18 cellular contexts compared by ENCODE assay signal in the genomic region with DNA sequence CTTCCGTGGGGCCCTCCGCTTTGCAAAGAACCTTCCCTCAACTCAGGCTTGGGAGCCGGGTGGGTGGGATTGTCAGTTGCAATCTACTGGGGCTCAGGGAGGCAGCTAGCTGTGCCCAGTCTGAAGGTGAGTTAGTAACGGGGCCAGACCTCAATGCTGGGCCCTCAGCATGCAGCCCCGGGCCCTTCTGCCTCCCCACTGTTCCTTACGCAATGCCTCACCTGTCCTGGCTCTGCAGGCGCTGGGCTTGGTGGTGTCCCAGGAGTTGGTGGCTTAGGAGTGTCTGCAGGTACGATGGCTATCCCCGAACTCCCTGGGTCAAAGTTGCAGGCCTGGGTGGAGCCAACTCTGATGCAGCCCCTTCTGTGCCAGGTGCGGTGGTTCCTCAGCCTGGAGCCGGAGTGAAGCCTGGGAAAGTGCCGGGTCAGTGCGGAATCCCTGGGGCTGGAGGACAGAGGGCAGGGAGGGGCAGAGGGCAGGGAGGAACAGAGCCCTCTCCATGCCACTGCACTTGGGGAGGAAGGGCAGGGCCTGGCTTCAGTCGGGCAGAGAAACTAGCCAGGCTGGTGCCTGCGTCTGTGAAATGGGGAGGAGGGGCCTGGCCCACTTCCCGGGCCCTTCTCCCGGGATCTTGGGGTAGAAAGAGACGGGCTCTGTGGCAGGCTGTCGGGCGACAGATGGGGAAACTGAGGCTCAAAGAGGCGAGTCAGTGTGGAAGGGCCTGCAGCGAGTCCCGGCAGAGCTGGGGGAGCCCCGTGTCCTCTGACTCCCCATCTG. TPM values are rescaled to one million over a fixed set of nuclear protein-coding genes. Genes with fewer than 3 reads are reported as not detected.
A peak's percentile ranks its signal among the peaks of the same experiment; 100 is the strongest.
DNase-seq lines count a peak whose midpoint lies in the region; ATAC-seq and TF ChIP-seq lines count a peak whose summit lies in the region.
"Had no signal": no experiment of that assay in that cellular context is flagged by ENCODE, and none has a peak within 500 bp of the region (broad histone marks: within the 10 kb centered on the region; RNA-seq: fewer than 3 reads in every experiment).

No MANE protein-coding gene starts in this region.

- H3K27me3 Mint-ChIP-seq in H9 (ENCODE audit: low read depth) = peaks cover 1% of the 10 kb centered on the region; the same call in 1 of the 2 replicates
- H3K27me3 Mint-ChIP-seq in stimulated activated naive B cell treated with anti-CD40 and anti-IgM and Interleukin-4, amounts not matched to agents 10 μg/mL and 1 μg/mL and 100 μg/mL, for 72 hours = peaks cover 0 to 28% of the 10 kb centered on the region in 2 donors
- H3K27me3 Mint-ChIP-seq: activated naive CD8-positive, alpha-beta T cell treated with anti-CD3 and anti-CD28 coated beads, Interleukin-2, amount 50 U/mL, for 24 hours had no signal

- H3K9me3 ChIP-seq in H9 (ENCODE audit: control insufficient read depth, low read depth, low read length) = no peaks in the 10 kb centered on the region
- H3K9me3 ChIP-seq in ovary = no peaks in the 10 kb centered on the region
- H3K9me3 ChIP-seq: suprapubic skin had no signal

- no peak overlapping the region for H3K56ac ChIP-seq in H9 (ENCODE audit: insufficient read length, low read depth, low read length)

- TF ChIP-seq CTCF in H9 (conservative IDR thresholded peaks at IDR 0.05) = no peak
- TF ChIP-seq CTCF in ovary (IDR thresholded peaks at IDR 0.05) = no peak

- H3K27me3 ChIP-seq in H9 (ENCODE audit: insufficient read depth, low read length) = no peaks in the 10 kb centered on the region
- no peaks in the 10 kb centered on the region for H3K27me3 ChIP-seq in layer of hippocampus (ENCODE audit: control insufficient read depth, insufficient read depth, low read length)
- H3K27me3 ChIP-seq in ovary = no peaks in the 10 kb centered on the region
- H3K27me3 ChIP-seq: suprapubic skin had no signal

- H3K36me3 Mint-ChIP-seq in H9 (ENCODE audit: insufficient read depth in 1 of 3, low read depth in 3 of 3) = no peaks in the 10 kb centered on the region
- H3K36me3 Mint-ChIP-seq in stimulated activated naive B cell treated with anti-CD40 and anti-IgM and Interleukin-4, amounts not matched to agents 10 μg/mL and 1 μg/mL and 100 μg/mL, for 72 hours = no peaks in the 10 kb centered on the region

- H2AFZ ChIP-seq in H9 (ENCODE audit: low read length) = no peak overlapping the region

- H3K9me3 Mint-ChIP-seq in H9 = no peaks in the 10 kb centered on the region
- no peaks in the 10 kb centered on the region for H3K9me3 Mint-ChIP-seq in stimulated activated naive B cell treated with anti-CD40 and anti-IgM and Interleukin-4, amounts not matched to agents 10 μg/mL and 1 μg/mL and 100 μg/mL, for 72 hours
- H3K9me3 Mint-ChIP-seq: activated naive CD8-positive, alpha-beta T cell treated with anti-CD3 and anti-CD28 coated beads, Interleukin-2, amount 50 U/mL, for 24 hours had no signal

- H3K4me2 ChIP-seq in H9 (ENCODE audit: insufficient read depth, insufficient read length, low read length) = no peak overlapping the region

- H2BK5ac ChIP-seq in H9 (ENCODE audit: insufficient read length, low read length) = no peak overlapping the region

- H3K4me1 ChIP-seq in H9 (ENCODE audit: insufficient read depth, low read length) (no peaks in the 10 kb centered on the region; the same call in 1 of the 2 replicates), ovary (ENCODE audit: insufficient read depth) (peaks cover 3% of the 10 kb centered on the region)

- peak overlapping the region in 2 of 3 experiments; percentile 75 to 96; a peak in 5 of 7 replicates for H3K27ac Mint-ChIP-seq in H9
- peak overlapping the region; percentile 25 for H3K27ac Mint-ChIP-seq in stimulated activated naive B cell treated with anti-CD40 and anti-IgM and Interleukin-4, amounts not matched to agents 10 μg/mL and 1 μg/mL and 100 μg/mL, for 72 hours
- H3K27ac Mint-ChIP-seq: activated CD8-positive, alpha-beta T cell treated with anti-CD3 and anti-CD28 coated beads, Interleukin-2, amount 10 ng/mL, durations not matched to agents 7 days and 5 days; activated naive CD8-positive, alpha-beta T cell treated with anti-CD3 and anti-CD28 coated beads, Interleukin-2, amount 50 U/mL, for 24 hours had no signal

- peak overlapping the region in 1 of 2 experiments; percentile 41; a peak in 3 of 5 replicates for H3K4me3 Mint-ChIP-seq in H9
- no peak overlapping the region for H3K4me3 Mint-ChIP-seq in stimulated activated naive B cell treated with anti-CD40 and anti-IgM and Interleukin-4, amounts not matched to agents 10 μg/mL and 1 μg/mL and 100 μg/mL, for 72 hours
- H3K4me3 Mint-ChIP-seq: activated CD8-positive, alpha-beta T cell treated with anti-CD3 and anti-CD28 coated beads, Interleukin-2, amount 10 ng/mL, durations not matched to agents 7 days and 5 days; activated naive CD8-positive, alpha-beta T cell treated with anti-CD3 and anti-CD28 coated beads, Interleukin-2, amount 50 U/mL, for 24 hours had no signal

- no peak overlapping the region for H3K9ac ChIP-seq in H9 (ENCODE audit: extremely low read depth, insufficient read length, low read length)

- ATAC-seq in SK-N-SH treated with all-trans-retinoic acid at 6 μM for 48 hours (peak; percentile 82), GM18502 (IDR thresholded peaks at IDR 0.05; ENCODE audit: poor library complexity, unreplicated experiment) (no peak)
- no peak for ATAC-seq in stimulated activated naive B cell treated with anti-CD40 and anti-IgM and Interleukin-4, amounts not matched to agents 10 μg/mL and 1 μg/mL and 100 μg/mL, for 72 hours (replicated peaks)
- ATAC-seq: activated CD8-positive, alpha-beta T cell treated with anti-CD3 and anti-CD28 coated beads, Interleukin-2, amount 10 ng/mL, durations not matched to agents 7 days and 5 days; activated naive CD8-positive, alpha-beta T cell treated with anti-CD3 and anti-CD28 coated beads, Interleukin-2, amount 50 U/mL, for 24 hours had no signal

- no peaks in the 10 kb centered on the region for H3K36me3 ChIP-seq in ovary

- H2AK5ac ChIP-seq in H9 (ENCODE audit: insufficient read length, low read length) = no peak overlapping the region

- H4K91ac ChIP-seq in H9 (ENCODE audit: insufficient read length, low read depth, low read length) = no peak overlapping the region

- H3K23ac ChIP-seq in H9 (ENCODE audit: insufficient read length, low read depth, low read length) = no peak overlapping the region

- intact Hi-C loops in ovary (cut with DNase I) = no loop called here

- H3K18ac ChIP-seq in H9 (ENCODE audit: insufficient read length, low read depth, low read length) = peak overlapping the region; percentile 63

- H4K8ac ChIP-seq in H9 (replicated peaks; ENCODE audit: insufficient read length, low read depth, low read length) = no peak overlapping the region

- H3K27ac ChIP-seq in H9 (ENCODE audit: insufficient read length, low read depth, low read length) (no peak overlapping the region), layer of hippocampus (ENCODE audit: low read depth, low read length) (peak overlapping the region; percentile 81), ovary (no peak overlapping the region)
- H3K27ac ChIP-seq: HL-60, suprapubic skin had no signal

- H3T11ph ChIP-seq in H9 (ENCODE audit: low read length) = no peak overlapping the region

- H3K23me2 ChIP-seq in H9 (ENCODE audit: insufficient read length, low read depth, low read length, poor library complexity, severe bottlenecking) = no peaks in the 10 kb centered on the region

- H3K4me1 Mint-ChIP-seq in H9 = peaks cover 30 to 43% of the 10 kb centered on the region in 2 experiments
- no peaks in the 10 kb centered on the region for H3K4me1 Mint-ChIP-seq in stimulated activated naive B cell treated with anti-CD40 and anti-IgM and Interleukin-4, amounts not matched to agents 10 μg/mL and 1 μg/mL and 100 μg/mL, for 72 hours
- H3K4me1 Mint-ChIP-seq: activated naive CD8-positive, alpha-beta T cell treated with anti-CD3 and anti-CD28 coated beads, Interleukin-2, amount 50 U/mL, for 24 hours had no signal

- DNase-seq in H9 = no peak
- no peak for DNase-seq in stimulated activated naive B cell treated with anti-CD40 and anti-IgM and Interleukin-4, amounts not matched to agents 10 μg/mL and 1 μg/mL and 100 μg/mL, for 72 hours
- no peak for DNase-seq in HK-2 (ENCODE audit: unreplicated experiment)
- DNase-seq in SKM-1 treated with dmso at 0.1 percent for 144 hours (lab: John Stamatoyannopoulos, UW; ENCODE audit: unreplicated experiment) = no peak
- no peak for DNase-seq in ovary
- DNase-seq: activated CD8-positive, alpha-beta T cell treated with anti-CD3 and anti-CD28 coated beads, Interleukin-2, amount 10 ng/mL, durations not matched to agents 7 days and 5 days; activated naive CD8-positive, alpha-beta T cell treated with anti-CD3 and anti-CD28 coated beads, Interleukin-2, amount 50 U/mL, for 24 hours; effector memory CD4-positive, alpha-beta T cell; NCI-H1436 treated with DMSO at 0.1 percent for 48 hours; NK-92 treated with Interleukin-12 subunit alpha and Interleukin-12 subunit beta, amount 100 ng/mL, for 24 hours; stimulated activated CD4-positive, alpha-beta T cell treated with anti-CD3 and anti-CD28 coated beads, Interleukin-4, amount 100 ng/mL, for 1 hour; T-helper 2 cell had no signal

- no peaks in the 10 kb centered on the region for H3K79me1 ChIP-seq in H9 (ENCODE audit: insufficient read depth, low read depth, low read length, poor library complexity, severe bottlenecking)

- no peak for TF ChIP-seq POLR2A in ovary (IDR thresholded peaks at IDR 0.05)

- H3K14ac ChIP-seq in H9 (ENCODE audit: insufficient read depth, low read length) = peak overlapping the region; percentile 38; the same call in 1 of the 2 replicates

- TF ChIP-seq EP300 in ovary (IDR thresholded peaks at IDR 0.05) = no peak

- H2BK15ac ChIP-seq in H9 (ENCODE audit: low read depth, low read length) = no peak overlapping the region

- H2BK12ac ChIP-seq in H9 (ENCODE audit: insufficient read length, low read depth, low read length) = peak overlapping the region; percentile 16

- no peak overlapping the region for H2BK120ac ChIP-seq in H9 (ENCODE audit: low read depth, low read length, poor library complexity, severe bottlenecking)

- no peak overlapping the region for H3K4ac ChIP-seq in H9 (ENCODE audit: low read depth, low read length)

- H3K79me2 ChIP-seq in H9 (ENCODE audit: insufficient read depth, low read length) = no peaks in the 10 kb centered on the region

- H4K20me1 ChIP-seq in H9 (ENCODE audit: control insufficient read depth, insufficient read depth, insufficient read length) = no peaks in the 10 kb centered on the region

- WGBS in H9 (ENCODE audit: extremely low coverage, insufficient read length, low lambda C conversion rate) = no CpG with 5 or more reads among the region's 24 CpGs
- 50 to 64% (median 56%) methylated on average over 24 of the region's 24 CpGs for WGBS in ovary, 3 donors

- no peak overlapping the region for H2BK20ac ChIP-seq in H9 (ENCODE audit: low read depth, low read length, poor library complexity, severe bottlenecking)

- H4K5ac ChIP-seq in H9 (ENCODE audit: insufficient read length, low read depth, low read length) = no peak overlapping the region

- no peak overlapping the region for H3K4me3 ChIP-seq in ovary
- H3K4me3 ChIP-seq: suprapubic skin had no signal

RNA-seq across cellular contexts. Expression of gene ELN, which starts 15.0 kb away (rescaled TPM):
- total RNA-seq in H9 (2021) = 0.37 and 0.55 TPM in 2 replicates
- 10 to 100 TPM; 17.6 to 51.5 (median 39.1) TPM for total RNA-seq in ovary
- polyA plus RNA-seq in ovary = 10 to 100 TPM; 13.2 to 38.1 TPM
- total RNA-seq: activated CD8-positive, alpha-beta T cell treated with anti-CD3 and anti-CD28 coated beads, Interleukin-2, amount 10 ng/mL, durations not matched to agents 7 days and 5 days had no signal
- polyA plus RNA-seq: neural cell had no signal

RNA-seq across cellular contexts. Expression of gene LIMK1, which starts 40.7 kb away (rescaled TPM):
- total RNA-seq in H9 (2021) (63.0 and 63.8 TPM in 2 replicates), ovary (10 to 100 TPM in 6 of 7 donors, 1 to 10 TPM in 1; 8.2 to 38.7 (median 29.1) TPM)
- polyA plus RNA-seq in ovary = 10 to 100 TPM in 1 of 2 donors, 1 to 10 TPM in 1; 7.6 to 16.5 TPM

Comparison
In these comparisons a context has a peak if more than half of its experiments do, and no peak if none do; other contexts are left out.
1. RNA of gene ELN, which starts 15.0 kb away (total RNA-seq): 17.6 to 51.5 TPM in ovary; 0.37 to 0.55 TPM in H9; every median in the first group is over 10 times any median in the second.